Comparison of ENCODE assay signal across 1 cellular context in the genomic region with DNA sequence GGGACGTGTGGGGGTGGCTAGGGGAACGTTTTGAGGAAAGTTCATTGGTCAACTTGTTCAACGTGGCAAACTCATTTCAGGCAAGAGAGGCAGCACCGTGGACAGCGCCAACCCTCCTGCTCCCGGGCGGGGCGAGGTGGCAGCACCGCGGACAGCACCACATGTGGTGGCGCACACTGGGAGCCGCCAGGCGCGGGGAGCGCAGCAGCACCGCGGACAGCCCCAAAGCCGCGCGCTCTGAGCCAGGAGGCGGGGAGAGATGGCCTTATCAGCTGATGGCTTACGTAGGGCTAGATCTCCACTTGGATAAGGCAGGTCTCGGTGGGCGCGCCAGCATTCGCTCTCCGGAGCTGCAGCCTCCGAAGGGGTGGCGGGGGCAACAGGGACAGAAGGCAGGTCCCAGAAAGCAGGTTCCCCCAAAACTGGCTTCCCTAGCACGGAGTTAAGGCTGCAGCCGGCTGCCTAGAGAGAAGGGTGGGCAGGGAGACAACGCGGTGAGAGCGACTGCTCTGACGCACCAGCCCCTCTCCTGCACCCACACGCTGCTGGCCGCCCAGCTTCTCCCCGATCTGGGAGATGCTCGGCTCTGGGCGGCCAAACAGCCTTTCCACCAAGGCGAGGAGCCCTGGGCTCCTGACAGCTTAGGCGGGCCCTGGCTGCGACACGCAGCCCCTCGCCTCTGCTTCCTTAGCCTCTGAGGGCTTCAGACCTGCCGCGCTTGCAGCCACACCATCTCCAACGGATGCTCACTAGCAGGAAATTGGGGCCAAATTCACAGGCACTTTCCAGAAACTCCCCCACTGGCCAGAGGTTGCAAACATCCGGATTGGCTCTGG.
TF ChIP-seq lines count a peak whose summit lies in the region.

Gene HTR5A (plus strand): TSS at position 333 of the 836 bp plus-strand sequence. CDS start 576 bp downstream, outside the sequence.

TF ChIP-seq in K562, 482 proteins besides CTCF, POLR2A, EP300 and RAD21 (continued from another document and continues in another):
- peak; percentile 100 for TF ChIP-seq KAT7 (CRISPR knock-in tag; IDR thresholded peaks at IDR 0.05; ENCODE audit: borderline replicate concordance)
- TF ChIP-seq NCOA2 (IDR thresholded peaks at IDR 0.05; ENCODE audit: partially characterized antibody in 2 of 2): no peak
- peak; percentile 99 for TF ChIP-seq ZNF175 (CRISPR knock-in tag; IDR thresholded peaks at IDR 0.05; ENCODE audit: low read depth)
- TF ChIP-seq ZNF41 (CRISPR knock-in tag; conservative IDR thresholded peaks at IDR 0.05): peak; percentile 89
- TF ChIP-seq, protein P1, sequence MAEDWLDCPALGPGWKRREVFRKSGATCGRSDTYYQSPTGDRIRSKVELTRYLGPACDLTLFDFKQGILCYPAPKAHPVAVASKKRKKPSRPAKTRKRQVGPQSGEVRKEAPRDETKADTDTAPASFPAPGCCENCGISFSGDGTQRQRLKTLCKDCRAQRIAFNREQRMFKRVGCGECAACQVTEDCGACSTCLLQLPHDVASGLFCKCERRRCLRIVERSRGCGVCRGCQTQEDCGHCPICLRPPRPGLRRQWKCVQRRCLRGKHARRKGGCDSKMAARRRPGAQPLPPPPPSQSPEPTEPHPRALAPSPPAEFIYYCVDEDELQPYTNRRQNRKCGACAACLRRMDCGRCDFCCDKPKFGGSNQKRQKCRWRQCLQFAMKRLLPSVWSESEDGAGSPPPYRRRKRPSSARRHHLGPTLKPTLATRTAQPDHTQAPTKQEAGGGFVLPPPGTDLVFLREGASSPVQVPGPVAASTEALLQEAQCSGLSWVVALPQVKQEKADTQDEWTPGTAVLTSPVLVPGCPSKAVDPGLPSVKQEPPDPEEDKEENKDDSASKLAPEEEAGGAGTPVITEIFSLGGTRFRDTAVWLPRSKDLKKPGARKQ (CRISPR knock-in tag; IDR thresholded peaks at IDR 0.05): no peak
- peak; percentile 95 for TF ChIP-seq GABPB1 (CRISPR knock-in tag; IDR thresholded peaks at IDR 0.05)
- TF ChIP-seq CREM (IDR thresholded peaks at IDR 0.05; ENCODE audit: low read depth): peak; percentile 89
- no peak for TF ChIP-seq JUNB (CRISPR knock-in tag; conservative IDR thresholded peaks at IDR 0.05)
- peak; percentile 100 for TF ChIP-seq NCOA1 (IDR thresholded peaks at IDR 0.05; ENCODE audit: low read depth)
- no peak for TF ChIP-seq THAP12 (CRISPR knock-in tag; IDR thresholded peaks at IDR 0.05)
- no peak for TF ChIP-seq GATAD2A (IDR thresholded peaks at IDR 0.05)
- peak; percentile 79 for TF ChIP-seq ZFX (CRISPR knock-in tag; IDR thresholded peaks at IDR 0.05)
- no peak for TF ChIP-seq MCM3 (IDR thresholded peaks at IDR 0.05)
- peak; percentile 86; the same call in 1 of the 2 replicates for TF ChIP-seq HEY1 (CRISPR knock-in tag; IDR thresholded peaks at IDR 0.05; ENCODE audit: borderline replicate concordance)
- TF ChIP-seq RBBP5 (IDR thresholded peaks at IDR 0.05; ENCODE audit: borderline replicate concordance, insufficient read depth, low read length, poor library complexity, severe bottlenecking): no peak
- no peak for TF ChIP-seq SMARCC2 (IDR thresholded peaks at IDR 0.05; ENCODE audit: low read depth)
- no peak for TF ChIP-seq CSDE1 (IDR thresholded peaks at IDR 0.05)
- TF ChIP-seq CBX8 (IDR thresholded peaks at IDR 0.05; ENCODE audit: borderline replicate concordance, extremely low read depth, low read depth, low read length, poor library complexity, severe bottlenecking): no peak
- TF ChIP-seq ZNF134 (CRISPR knock-in tag; conservative IDR thresholded peaks at IDR 0.05): peak; percentile 85
- TF ChIP-seq PHB2 (IDR thresholded peaks at IDR 0.05; ENCODE audit: low read depth): no peak
- TF ChIP-seq, protein P2, sequence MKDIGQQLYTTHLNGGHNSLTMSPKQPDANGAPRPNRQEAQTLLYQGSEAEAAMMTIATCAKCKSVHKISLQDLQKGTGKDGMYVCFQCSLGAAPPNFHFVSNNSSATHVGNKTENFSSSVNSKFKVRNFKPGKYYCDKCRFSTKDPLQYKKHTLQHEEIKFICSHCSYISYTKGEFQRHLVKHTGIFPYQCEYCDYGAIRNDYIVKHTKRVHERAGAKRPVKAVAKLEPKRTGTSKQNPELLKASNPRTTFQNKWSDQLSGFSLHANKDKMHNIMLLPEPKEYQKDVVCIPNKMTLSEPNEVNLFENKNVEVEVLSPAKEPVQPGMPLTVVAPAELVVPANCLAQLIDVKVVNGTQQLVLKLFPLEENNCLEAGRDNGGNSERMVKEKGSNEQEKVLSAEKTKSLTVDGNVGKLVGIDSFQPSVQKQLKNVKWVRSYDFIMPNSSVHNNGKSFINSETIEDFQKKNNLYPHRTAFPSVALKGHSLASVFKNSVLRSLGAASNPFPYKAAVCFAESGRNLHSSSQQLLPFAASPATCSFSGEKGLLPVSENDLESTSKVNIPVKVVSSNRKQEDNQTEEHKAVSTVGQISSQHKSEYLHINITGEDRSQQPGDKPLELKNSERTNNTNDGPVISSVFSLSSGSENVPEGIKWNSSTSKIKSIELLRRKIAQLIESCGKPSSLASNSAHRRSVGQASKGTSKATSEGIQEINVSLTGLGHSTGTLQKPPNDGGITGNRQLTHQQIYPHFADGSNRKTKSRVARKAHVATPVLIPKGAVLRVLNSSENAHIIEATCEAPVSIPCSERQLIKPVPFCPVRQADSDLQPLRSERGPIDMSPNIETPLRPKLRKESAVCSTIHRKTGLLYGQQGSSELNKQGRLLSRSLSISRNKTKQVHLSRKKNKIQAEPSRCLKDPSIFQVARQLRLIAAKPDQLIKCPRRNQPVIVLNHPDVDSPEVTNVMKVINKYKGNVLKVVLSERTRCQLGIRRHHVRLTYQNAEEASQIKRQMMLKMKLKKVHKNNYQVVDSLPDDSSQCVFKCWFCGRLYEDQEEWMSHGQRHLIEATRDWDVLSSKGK (CRISPR knock-in tag; IDR thresholded peaks at IDR 0.05): no peak
- TF ChIP-seq CREBBP (IDR thresholded peaks at IDR 0.05; ENCODE audit: low read depth, low read length): no peak
- TF ChIP-seq NR2C2 (CRISPR knock-in tag; IDR thresholded peaks at IDR 0.05): peak; percentile 97
- TF ChIP-seq NR2C2 (tag; IDR thresholded peaks at IDR 0.05): peak; percentile 67
- TF ChIP-seq ZBTB7A (IDR thresholded peaks at IDR 0.05; ENCODE audit: borderline replicate concordance, control insufficient read depth, low read depth, low read length): peak; percentile 17; the same call in 1 of the 2 replicates
- TF ChIP-seq RBM39 (optimal IDR thresholded peaks at IDR 0.05; ENCODE audit: low read depth, low read length): no peak
- TF ChIP-seq MECOM (CRISPR knock-in tag; IDR thresholded peaks at IDR 0.05): peak; percentile 97
- TF ChIP-seq, protein P3, sequence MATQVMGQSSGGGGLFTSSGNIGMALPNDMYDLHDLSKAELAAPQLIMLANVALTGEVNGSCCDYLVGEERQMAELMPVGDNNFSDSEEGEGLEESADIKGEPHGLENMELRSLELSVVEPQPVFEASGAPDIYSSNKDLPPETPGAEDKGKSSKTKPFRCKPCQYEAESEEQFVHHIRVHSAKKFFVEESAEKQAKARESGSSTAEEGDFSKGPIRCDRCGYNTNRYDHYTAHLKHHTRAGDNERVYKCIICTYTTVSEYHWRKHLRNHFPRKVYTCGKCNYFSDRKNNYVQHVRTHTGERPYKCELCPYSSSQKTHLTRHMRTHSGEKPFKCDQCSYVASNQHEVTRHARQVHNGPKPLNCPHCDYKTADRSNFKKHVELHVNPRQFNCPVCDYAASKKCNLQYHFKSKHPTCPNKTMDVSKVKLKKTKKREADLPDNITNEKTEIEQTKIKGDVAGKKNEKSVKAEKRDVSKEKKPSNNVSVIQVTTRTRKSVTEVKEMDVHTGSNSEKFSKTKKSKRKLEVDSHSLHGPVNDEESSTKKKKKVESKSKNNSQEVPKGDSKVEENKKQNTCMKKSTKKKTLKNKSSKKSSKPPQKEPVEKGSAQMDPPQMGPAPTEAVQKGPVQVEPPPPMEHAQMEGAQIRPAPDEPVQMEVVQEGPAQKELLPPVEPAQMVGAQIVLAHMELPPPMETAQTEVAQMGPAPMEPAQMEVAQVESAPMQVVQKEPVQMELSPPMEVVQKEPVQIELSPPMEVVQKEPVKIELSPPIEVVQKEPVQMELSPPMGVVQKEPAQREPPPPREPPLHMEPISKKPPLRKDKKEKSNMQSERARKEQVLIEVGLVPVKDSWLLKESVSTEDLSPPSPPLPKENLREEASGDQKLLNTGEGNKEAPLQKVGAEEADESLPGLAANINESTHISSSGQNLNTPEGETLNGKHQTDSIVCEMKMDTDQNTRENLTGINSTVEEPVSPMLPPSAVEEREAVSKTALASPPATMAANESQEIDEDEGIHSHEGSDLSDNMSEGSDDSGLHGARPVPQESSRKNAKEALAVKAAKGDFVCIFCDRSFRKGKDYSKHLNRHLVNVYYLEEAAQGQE (CRISPR knock-in tag; IDR thresholded peaks at IDR 0.05; ENCODE audit: low read depth): peak; percentile 100
- TF ChIP-seq PML (IDR thresholded peaks at IDR 0.05; ENCODE audit: low read length): 0 out of 2 replicates have a peak, but pooled peaks have one; percentile 31
- peak; percentile 80; the same call in 1 of the 2 replicates for TF ChIP-seq ZC3H11A (IDR thresholded peaks at IDR 0.05; ENCODE audit: low read depth, low read length)
- peak; percentile 94 for TF ChIP-seq ZNF740 (CRISPR knock-in tag; IDR thresholded peaks at IDR 0.05)
- no peak for TF ChIP-seq ZNF740 (tag; IDR thresholded peaks at IDR 0.05)
- TF ChIP-seq MAFG (tag; conservative IDR thresholded peaks at IDR 0.05): no peak
- peak; percentile 64; the same call in 1 of the 2 replicates for TF ChIP-seq TOE1 (IDR thresholded peaks at IDR 0.05; ENCODE audit: borderline replicate concordance)
- peak; percentile 100 for TF ChIP-seq TOE1 (CRISPR knock-in tag; IDR thresholded peaks at IDR 0.05; ENCODE audit: borderline replicate concordance, low read depth)
- TF ChIP-seq, protein P4, sequence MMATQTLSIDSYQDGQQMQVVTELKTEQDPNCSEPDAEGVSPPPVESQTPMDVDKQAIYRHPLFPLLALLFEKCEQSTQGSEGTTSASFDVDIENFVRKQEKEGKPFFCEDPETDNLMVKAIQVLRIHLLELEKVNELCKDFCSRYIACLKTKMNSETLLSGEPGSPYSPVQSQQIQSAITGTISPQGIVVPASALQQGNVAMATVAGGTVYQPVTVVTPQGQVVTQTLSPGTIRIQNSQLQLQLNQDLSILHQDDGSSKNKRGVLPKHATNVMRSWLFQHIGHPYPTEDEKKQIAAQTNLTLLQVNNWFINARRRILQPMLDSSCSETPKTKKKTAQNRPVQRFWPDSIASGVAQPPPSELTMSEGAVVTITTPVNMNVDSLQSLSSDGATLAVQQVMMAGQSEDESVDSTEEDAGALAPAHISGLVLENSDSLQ (IDR thresholded peaks at IDR 0.05): no peak
- no peak for TF ChIP-seq DEAF1 (CRISPR knock-in tag; IDR thresholded peaks at IDR 0.05)
- TF ChIP-seq DPF2 (IDR thresholded peaks at IDR 0.05): peak; percentile 51; the same call in 1 of the 2 replicates
- peak; percentile 71; the same call in 1 of the 2 replicates for TF ChIP-seq ZNF121 (CRISPR knock-in tag; conservative IDR thresholded peaks at IDR 0.05)
- peak; percentile 100 for TF ChIP-seq ZNF644 (tag; IDR thresholded peaks at IDR 0.05; ENCODE audit: low read depth)
- no peak for TF ChIP-seq TFAM (CRISPR knock-in tag; conservative IDR thresholded peaks at IDR 0.05)
- no peak for TF ChIP-seq POLR3A (IDR thresholded peaks at IDR 0.05; ENCODE audit: borderline replicate concordance, extremely low read depth, insufficient read depth, insufficient read length)
- peak; percentile 79 for TF ChIP-seq HCFC1 (IDR thresholded peaks at IDR 0.05; ENCODE audit: low read depth, low read length)
- TF ChIP-seq MEF2D (tag; conservative IDR thresholded peaks at IDR 0.05; ENCODE audit: low read depth): peak; percentile 79
